In the genomic region with DNA sequence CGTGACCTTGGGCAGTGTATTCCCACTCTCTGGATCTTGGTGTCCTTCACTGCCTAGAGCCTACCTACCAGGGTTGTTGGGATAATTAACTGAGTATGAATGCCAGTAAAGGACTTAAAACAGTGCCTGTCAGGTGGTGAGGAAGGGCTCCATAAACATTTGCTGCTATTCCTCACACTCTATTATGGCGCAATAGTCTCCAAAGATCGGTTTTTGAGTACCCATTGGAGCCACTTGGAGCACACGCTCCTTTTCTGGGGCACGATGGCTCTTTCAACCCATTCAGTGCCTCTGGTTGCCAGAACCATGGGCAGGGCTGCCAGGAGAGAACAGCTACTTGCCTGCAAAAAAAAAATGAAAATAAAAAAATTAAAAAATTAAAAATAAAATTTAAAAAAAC, we compare ENCODE assay signal across 7 cellular contexts.
"Had no signal": no experiment of that assay in that cellular context is flagged by ENCODE, and none has a peak within 500 bp of the region (broad histone marks: within the 10 kb centered on the region; RNA-seq: fewer than 3 reads in every experiment).

No MANE protein-coding gene starts in this region.

- H3K36me3 Mint-ChIP-seq: IgD-negative memory B cell had no signal

- H3K27ac Mint-ChIP-seq: IgD-negative memory B cell had no signal

- H3K27me3 Mint-ChIP-seq: IgD-negative memory B cell had no signal

- ATAC-seq: K562 had no signal

- H3K4me2 ChIP-seq: KMS-11 had no signal

- H3K27ac ChIP-seq: HL-60, KMS-11 had no signal

- H3K4me1 Mint-ChIP-seq: IgD-negative memory B cell had no signal

- DNase-seq: KBM-7, KG1 had no signal

- H3K4me3 ChIP-seq: K562 had no signal

- FAIRE-seq: HTR-8/SVneo, K562 had no signal

- H3K9ac ChIP-seq: KMS-11 had no signal
